ENCODE assay signal across 24 cellular contexts in genomic region chr3:119207512-119207875, GRCh38. TPM values are rescaled to one million over a fixed set of nuclear protein-coding genes. Genes with fewer than 3 reads are reported as not detected.
DNase-seq lines count a peak whose midpoint lies in the region; ATAC-seq and TF ChIP-seq lines count a peak whose summit lies in the region.
"Had no signal": no experiment of that assay in that cellular context is flagged by ENCODE, and none has a peak within 500 bp of the region (broad histone marks: within the 10 kb centered on the region; RNA-seq: fewer than 3 reads in every experiment).

No MANE protein-coding gene starts in this region.

- H3K36me3 ChIP-seq in cardiac muscle cell (peaks cover 6% of the 10 kb centered on the region), body of pancreas (replicated peaks in 1 of 2; ENCODE audit: insufficient read depth in 1 of 2, low read depth in 2 of 2) (peaks cover 2 to 4% of the 10 kb centered on the region in 2 donors)
- H3K36me3 ChIP-seq: ovary had no signal

- H3K4me1 ChIP-seq in cardiac muscle cell (ENCODE audit: low read depth) = peaks cover 22% of the 10 kb centered on the region
- H3K4me1 ChIP-seq in body of pancreas = peaks cover 51% of the 10 kb centered on the region
- H3K4me1 ChIP-seq: BLaER1 had no signal

- 88 to 94% methylated on average over 3 of the region's 3 CpGs for WGBS in body of pancreas, 2 donors

- no peak for DNase-seq in cardiac muscle cell (ENCODE audit: low read depth in 1 of 2, low spot score in 1 of 2)
- DNase-seq in Right ventricle myocardium superior = no peak
- DNase-seq in body of pancreas = no peak
- peak; percentile 35 for DNase-seq in putamen (ENCODE audit: low spot score)
- no peak for DNase-seq in mucosa of gallbladder (ENCODE audit: low spot score)
- DNase-seq in medulla oblongata (ENCODE audit: extremely low spot score) = no peak
- no peak for DNase-seq in sciatic nerve (ENCODE audit: low spot score)
- DNase-seq: activated CD4-positive, alpha-beta T cell treated with anti-CD3 and anti-CD28 coated beads, Interleukin-2, amount 50 U/mL, for 48 hours; activated CD8-positive, alpha-beta memory T cell treated with anti-CD3 and anti-CD28 coated beads, Interleukin-2, amount 50 U/mL, for 48 hours; dorsolateral prefrontal cortex; Kasumi-1; left ventricle myocardium inferior; NCI-H446 treated with DMSO at 0.1 percent for 48 hours; ovary; retina; SHP77 treated with DMSO at 0.1 percent for 48 hours; stimulated activated CD4-positive, alpha-beta T cell treated with anti-CD3 and anti-CD28 coated beads, Interleukin-1b, Interleukin-23, amount 100 ng/mL, for 48 hours; stimulated activated CD8-positive, alpha-beta memory T cell treated with anti-CD3 and anti-CD28 coated beads, Interleukin-4, amount 100 ng/mL, for 48 hours; T1000; upper lobe of left lung had no signal

- H3K4me3 ChIP-seq in cardiac muscle cell (no peak overlapping the region), body of pancreas (no peak overlapping the region)
- H3K4me3 ChIP-seq: BLaER1, dorsolateral prefrontal cortex, left ventricle myocardium inferior, ovary, smooth muscle cell, upper lobe of left lung had no signal

- no peaks in the 10 kb centered on the region for H3K9me3 ChIP-seq in cardiac muscle cell (ENCODE audit: low read depth)
- no peaks in the 10 kb centered on the region for H3K9me3 ChIP-seq in body of pancreas
- H3K9me3 ChIP-seq: BLaER1, left ventricle myocardium inferior, ovary, upper lobe of left lung had no signal

- H3K27ac ChIP-seq in cardiac muscle cell (peak overlapping the region; percentile 65), body of pancreas (peak overlapping the region in 3 of 4 donors; percentile 54 to 81 (median 71))
- H3K27ac ChIP-seq: BLaER1, left ventricle myocardium inferior, ovary, upper lobe of left lung had no signal

- no peak for TF ChIP-seq CTCF in cardiac muscle cell (IDR thresholded peaks at IDR 0.05; ENCODE audit: low read depth, low read length)
- TF ChIP-seq CTCF in body of pancreas (IDR thresholded peaks at IDR 0.05) = no peak

- intact Hi-C loops in Right ventricle myocardium superior (cut with DNase I) = no loop called here
- intact Hi-C loops in body of pancreas (cut with DNase I) = no loop called here
- intact Hi-C loops in sciatic nerve (cut with DNase I) = no loop called here

- H3K27me3 ChIP-seq in cardiac muscle cell (no peaks in the 10 kb centered on the region), body of pancreas (no peaks in the 10 kb centered on the region)
- H3K27me3 ChIP-seq: BLaER1, dorsolateral prefrontal cortex, ovary, upper lobe of left lung had no signal

- no peak for ATAC-seq in Right ventricle myocardium superior (ENCODE audit: poor library complexity)
- ATAC-seq in HG02870 (IDR thresholded peaks at IDR 0.05; ENCODE audit: unreplicated experiment) = peak; percentile 32
- ATAC-seq in body of pancreas = no peak
- ATAC-seq in sciatic nerve = no peak

- no peak for TF ChIP-seq POLR2A in body of pancreas (IDR thresholded peaks at IDR 0.05)

RNA-seq across cellular contexts. Expression of gene B4GALT4, which starts 33.2 kb away (rescaled TPM):
- 34.0 and 36.3 TPM in 2 replicates for total RNA-seq in cardiac muscle cell
- polyA plus RNA-seq in cardiac muscle cell = 45.4 and 51.0 TPM in 2 replicates
- 10.5 TPM for total RNA-seq in Right ventricle myocardium superior
- total RNA-seq in body of pancreas = 10 to 100 TPM; 12.5 to 14.8 TPM
- total RNA-seq in mucosa of gallbladder = 58.1 TPM
- 26.7 TPM for total RNA-seq in sciatic nerve

RNA-seq across cellular contexts. Expression of gene UPK1B, which starts 34.1 kb away (rescaled TPM):
- total RNA-seq in cardiac muscle cell (1.0 TPM in 1 of 2 replicates, not detected in the other), Right ventricle myocardium superior (not detected), body of pancreas (1 to 10 TPM; 6.6 to 9.3 TPM), mucosa of gallbladder (37.1 TPM), sciatic nerve (0.98 TPM)
- polyA plus RNA-seq in cardiac muscle cell = 0.70 TPM in 1 of 2 replicates, not detected in the other
- total RNA-seq: cerebellum, left ventricle myocardium inferior had no signal
